33 cellular contexts compared by ENCODE assay signal in the genomic region with DNA sequence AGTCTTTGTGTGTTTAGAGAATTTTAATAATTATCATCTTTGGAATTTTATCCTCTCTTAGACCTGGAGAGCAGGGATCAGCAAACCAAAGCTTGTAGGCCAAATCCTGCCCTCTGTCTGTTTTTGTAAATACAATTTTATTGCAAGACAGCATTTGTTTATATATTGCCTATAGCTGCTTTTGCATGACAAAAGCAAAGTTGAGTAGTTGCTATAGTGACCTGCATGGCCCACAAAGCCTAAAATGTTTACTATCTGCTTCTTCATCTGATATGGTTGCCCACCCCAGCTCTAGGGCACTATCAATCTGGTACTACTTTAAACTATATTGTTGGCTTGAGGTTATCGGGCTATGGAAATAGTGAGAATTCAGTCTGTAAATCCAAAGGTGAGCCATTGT.
"Had no signal": no experiment of that assay in that cellular context is flagged by ENCODE, and none has a peak within 500 bp of the region (broad histone marks: within the 10 kb centered on the region; RNA-seq: fewer than 3 reads in every experiment).

No MANE protein-coding gene starts in this region.

- H3K4me3 ChIP-seq: adrenal gland, body of pancreas, breast epithelium had no signal

- H3K27ac Mint-ChIP-seq: activated B cell treated with CpG ODN at 0.5 μM for 24 hours; activated CD4-positive, alpha-beta memory T cell treated with anti-CD3 and anti-CD28 coated beads for 36 hours; activated CD4-positive, alpha-beta T cell treated with anti-CD3 and anti-CD28 coated beads, Interleukin-2, amount 10 ng/mL, durations not matched to agents 24 days and 14 days; activated CD8-positive, alpha-beta T cell treated with anti-CD3 and anti-CD28 coated beads for 36 hours; activated naive CD4-positive, alpha-beta T cell treated with anti-CD3 and anti-CD28 coated beads for 36 hours; activated naive CD4-positive, alpha-beta T cell treated with anti-CD3 and anti-CD28 coated beads, Interleukin-2, amount 50 U/mL, for 72 hours; activated naive CD8-positive, alpha-beta T cell treated with anti-CD3 and anti-CD28 coated beads for 36 hours; activated T-cell treated with anti-CD3 and anti-CD28 coated beads, Interleukin-2, amount 50 U/mL, for 72 hours; activated T-helper 1 cell treated with anti-CD3 and anti-CD28 coated beads, Interleukin-12 subunit alpha, Interleukin-12 subunit beta, Interleukin-2, Interleukin-4 antibody, amounts not matched to agents 30 ng/mL and 10 ng/mL and 1 ng/mL, durations not matched to agents 14 hours and 24 hours and 36 hours; activated T-helper 17 cell treated with anti-CD3 and anti-CD28 coated beads, Interleukin-2, amount 50 U/mL, for 72 hours; T-helper 2 cell treated with Interferon-gamma antibody and Interleukin-4, amounts not matched to agents 5 μg/mL and 100 μg/mL, for 36 hours had no signal

- H3K4me1 Mint-ChIP-seq: activated B cell treated with CpG ODN at 0.5 μM for 24 hours; activated T-helper 17 cell treated with anti-CD3 and anti-CD28 coated beads, Interleukin-2, amount 50 U/mL, for 72 hours had no signal

- H3K27ac ChIP-seq: adrenal gland, body of pancreas, brain microvascular endothelial cell, breast epithelium, VCaP had no signal

- H3K4me3 Mint-ChIP-seq: activated B cell treated with CpG ODN at 0.5 μM for 24 hours; activated CD4-positive, alpha-beta memory T cell treated with anti-CD3 and anti-CD28 coated beads for 36 hours; activated CD4-positive, alpha-beta T cell treated with anti-CD3 and anti-CD28 coated beads, Interleukin-2, amount 10 ng/mL, durations not matched to agents 24 days and 14 days; activated CD8-positive, alpha-beta T cell treated with anti-CD3 and anti-CD28 coated beads for 36 hours; activated naive CD4-positive, alpha-beta T cell treated with anti-CD3 and anti-CD28 coated beads for 36 hours; activated naive CD8-positive, alpha-beta T cell treated with anti-CD3 and anti-CD28 coated beads for 36 hours; activated T-cell treated with anti-CD3 and anti-CD28 coated beads, Interleukin-2, amount 50 U/mL, for 4 hours; activated T-cell treated with anti-CD3 and anti-CD28 coated beads, Interleukin-2, amount 50 U/mL, for 72 hours; activated T-helper 1 cell treated with anti-CD3 and anti-CD28 coated beads, Interleukin-12 subunit alpha, Interleukin-12 subunit beta, Interleukin-2, Interleukin-4 antibody, amounts not matched to agents 30 ng/mL and 10 ng/mL and 1 ng/mL, durations not matched to agents 14 hours and 24 hours and 36 hours; activated T-helper 17 cell treated with anti-CD3 and anti-CD28 coated beads, Interleukin-2, amount 50 U/mL, for 72 hours; T-helper 2 cell treated with Interferon-gamma antibody and Interleukin-4, amounts not matched to agents 5 μg/mL and 100 μg/mL, for 36 hours had no signal

- ATAC-seq: activated CD8-positive, alpha-beta T cell treated with anti-CD3 and anti-CD28 coated beads for 36 hours; activated naive CD4-positive, alpha-beta T cell treated with anti-CD3 and anti-CD28 coated beads, Interleukin-2, amount 50 U/mL, for 72 hours; activated T-cell treated with anti-CD3 and anti-CD28 coated beads, Interleukin-2, amount 50 U/mL, for 4 hours; activated T-cell treated with anti-CD3 and anti-CD28 coated beads, Interleukin-2, amount 50 U/mL, for 72 hours; activated T-helper 17 cell treated with anti-CD3 and anti-CD28 coated beads, Interleukin-2, amount 50 U/mL, for 72 hours; body of pancreas had no signal

- H3K27me3 ChIP-seq: adrenal gland, body of pancreas, brain microvascular endothelial cell, breast epithelium had no signal

- H3K4me1 ChIP-seq: breast epithelium had no signal

- DNase-seq: activated B cell treated with CpG ODN at 0.5 μM for 24 hours; activated CD4-positive, alpha-beta memory T cell treated with anti-CD3 and anti-CD28 coated beads for 36 hours; activated CD4-positive, alpha-beta T cell treated with anti-CD3 and anti-CD28 coated beads for 4 hours; activated CD4-positive, alpha-beta T cell treated with anti-CD3 and anti-CD28 coated beads, Interleukin-2, amount 10 ng/mL, durations not matched to agents 24 days and 14 days; activated CD4-positive, alpha-beta T cell treated with anti-CD3 and anti-CD28 coated beads, Interleukin-2, amount 50 U/mL, for 1 hour; activated CD4-positive, alpha-beta T cell treated with anti-CD3 and anti-CD28 coated beads, Interleukin-2, amount 50 U/mL, for 4 hours; activated CD4-positive, CD25-positive, alpha-beta regulatory T cell treated with anti-CD3 and anti-CD28 coated beads, Interleukin-2, amount 50 U/mL, for 72 hours; activated CD8-positive, alpha-beta memory T cell treated with anti-CD3 and anti-CD28 coated beads, Interleukin-2, amount 50 U/mL, for 4 hours; activated CD8-positive, alpha-beta T cell treated with anti-CD3 and anti-CD28 coated beads for 36 hours; activated effector memory CD4-positive, alpha-beta T cell treated with anti-CD3 and anti-CD28 coated beads, Interleukin-2, amount 50 U/mL, for 16 hours; activated gamma-delta T cell treated with Interleukin-2 at 50 U/mL for 16 hours; activated naive CD4-positive, alpha-beta T cell; activated naive CD4-positive, alpha-beta T cell treated with anti-CD3 and anti-CD28 coated beads for 36 hours; activated naive CD4-positive, alpha-beta T cell treated with anti-CD3 and anti-CD28 coated beads, Interleukin-2, amount 50 U/mL, for 16 hours; activated naive CD8-positive, alpha-beta T cell treated with anti-CD3 and anti-CD28 coated beads for 36 hours; activated T-cell treated with anti-CD3 and anti-CD28 coated beads for 4 hours; activated T-cell treated with anti-CD3 and anti-CD28 coated beads, Interleukin-2, amount 50 U/mL, for 1 hour; activated T-cell treated with anti-CD3 and anti-CD28 coated beads, Interleukin-2, amount 50 U/mL, for 4 hours; activated T-cell treated with anti-CD3 and anti-CD28 coated beads, Interleukin-2, amount 50 U/mL, for 72 hours; adrenal gland; amniotic stem cell; aorta; body of pancreas; brain microvascular endothelial cell; central memory CD4-positive, alpha-beta T cell; T-helper 2 cell; T-helper 9 cell had no signal

- H3K36me3 ChIP-seq: adrenal gland, brain microvascular endothelial cell, breast epithelium had no signal
